12 cellular contexts compared by ENCODE assay signal in the genomic region with DNA sequence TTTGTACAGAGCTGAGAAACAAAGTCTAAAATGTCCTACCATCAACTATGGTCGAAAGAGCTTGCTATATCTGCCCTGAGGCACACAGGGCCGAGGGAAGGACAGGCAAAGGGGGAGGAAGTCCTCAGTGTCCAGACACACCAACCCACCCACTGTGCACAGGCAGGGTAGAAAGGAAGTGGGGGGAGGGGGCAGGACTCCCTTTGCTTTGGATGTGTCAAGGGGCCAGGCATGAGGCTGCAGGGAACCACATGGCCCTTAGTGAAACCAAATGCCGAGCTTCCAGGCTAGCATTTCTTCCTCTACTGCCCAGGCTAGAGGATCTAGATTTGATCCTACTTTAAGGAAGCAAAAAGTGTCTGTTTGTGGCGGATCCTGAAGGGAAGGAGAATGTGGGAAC. TPM values are rescaled to one million over a fixed set of nuclear protein-coding genes. Genes with fewer than 3 reads are reported as not detected.
A peak's percentile ranks its signal among the peaks of the same experiment; 100 is the strongest.
DNase-seq lines count a peak whose midpoint lies in the region; ATAC-seq and TF ChIP-seq lines count a peak whose summit lies in the region.
"Had no signal": no experiment of that assay in that cellular context is flagged by ENCODE, and none has a peak within 500 bp of the region (broad histone marks: within the 10 kb centered on the region; RNA-seq: fewer than 3 reads in every experiment).

No MANE protein-coding gene starts in this region.

- TF ChIP-seq CTCF in GM23338 (conservative IDR thresholded peaks at IDR 0.05; ENCODE audit: low read depth in 2 of 2), result no peak
- no peak for TF ChIP-seq CTCF in endothelial cell (IDR thresholded peaks at IDR 0.05; ENCODE audit: unreplicated experiment)

- H3F3A ChIP-seq in GM23338 (replicated peaks; ENCODE audit: low read depth), result 0 out of 2 replicates have a peak, but pooled peaks cover 3% of the 10 kb centered on the region

- H3K9me3 Mint-ChIP-seq in GM23338 (no peaks in the 10 kb centered on the region), endothelial cell (ENCODE audit: unreplicated experiment) (no peaks in the 10 kb centered on the region)

- no peaks in the 10 kb centered on the region for H3K9me2 ChIP-seq in GM23338 (ENCODE audit: insufficient read depth)

- peaks cover 15% of the 10 kb centered on the region for H3K27me3 ChIP-seq in GM23338 (ENCODE audit: insufficient read depth)

- peak overlapping the region; percentile 8; the same call in 1 of the 2 replicates for H3K4me2 ChIP-seq in GM23338

- no peak overlapping the region for H3K4me3 ChIP-seq in GM23338
- H3K4me3 ChIP-seq: HAP-1 had no signal

- no peaks in the 10 kb centered on the region for H3K36me3 Mint-ChIP-seq in GM23338 (ENCODE audit: low read depth)
- no peaks in the 10 kb centered on the region for H3K36me3 Mint-ChIP-seq in endothelial cell (ENCODE audit: low read depth, unreplicated experiment)
- H3K36me3 Mint-ChIP-seq: CD14-positive monocyte had no signal

- no peak overlapping the region for H3K27ac Mint-ChIP-seq in GM23338
- H3K27ac Mint-ChIP-seq in endothelial cell (ENCODE audit: unreplicated experiment), result no peak overlapping the region
- H3K27ac Mint-ChIP-seq: CD14-positive monocyte had no signal

- H3K36me3 ChIP-seq in GM23338 (ENCODE audit: insufficient read depth), result no peaks in the 10 kb centered on the region
- H3K36me3 ChIP-seq: HAP-1 had no signal

- intact Hi-C loops in posterior cingulate gyrus (cut with DNase I), result no loop called here

- H3K4me1 Mint-ChIP-seq in GM23338, result peaks cover 34% of the 10 kb centered on the region
- peaks cover 7% of the 10 kb centered on the region for H3K4me1 Mint-ChIP-seq in endothelial cell (ENCODE audit: unreplicated experiment)
- H3K4me1 Mint-ChIP-seq: CD14-positive monocyte had no signal

- no peak overlapping the region for H2AFZ ChIP-seq in GM23338

- peaks cover 23% of the 10 kb centered on the region for H3K4me1 ChIP-seq in GM23338 (ENCODE audit: insufficient read depth)
- H3K4me1 ChIP-seq: HAP-1 had no signal

- ATAC-seq in GM23338, result no peak
- ATAC-seq: stimulated activated naive CD8-positive, alpha-beta T cell treated with anti-CD3 and anti-CD28 coated beads, Interleukin-15, Interleukin-2, amounts not matched to agents 100 U/mL and 50 U/mL, for 24 hours had no signal

- H4K20me1 ChIP-seq in GM23338 (replicated peaks; ENCODE audit: insufficient read depth), result no peaks in the 10 kb centered on the region; the same call in 1 of the 2 replicates

- H3K79me2 ChIP-seq in GM23338 (replicated peaks; ENCODE audit: insufficient read depth), result no peaks in the 10 kb centered on the region

- H3K27me3 Mint-ChIP-seq in GM23338 (ENCODE audit: insufficient read depth, low read depth, poor library complexity) (peaks cover 18% of the 10 kb centered on the region), endothelial cell (ENCODE audit: unreplicated experiment) (peaks cover 10% of the 10 kb centered on the region)

- DNase-seq in GM23338 (ENCODE audit: low spot score) (no peak), endothelial cell (ENCODE audit: low spot score) (no peak), posterior cingulate gyrus (peak in 7 of 10 donors; percentile 3 to 41 (median 12)), GM19238 (ENCODE audit: insufficient read length, low spot score) (no peak), NCI-H1436 treated with DMSO at 0.1 percent for 48 hours (lab: John Stamatoyannopoulos, UW) (no peak), NOMO-1 treated with DMSO at 0.1 percent for 48 hours (lab: John Stamatoyannopoulos, UW; ENCODE audit: unreplicated experiment) (no peak)
- DNase-seq: amygdala; stimulated activated naive CD8-positive, alpha-beta T cell treated with anti-CD3 and anti-CD28 coated beads, Interleukin-15, Interleukin-2, amounts not matched to agents 100 U/mL and 50 U/mL, for 24 hours had no signal

- no peak overlapping the region for H3K27ac ChIP-seq in GM23338 (ENCODE audit: low read depth)

- peak overlapping the region; percentile 42; the same call in 2 of the 3 replicates for H3K4me3 Mint-ChIP-seq in GM23338
- H3K4me3 Mint-ChIP-seq in endothelial cell (ENCODE audit: unreplicated experiment), result peak overlapping the region; percentile 6
- H3K4me3 Mint-ChIP-seq: CD14-positive monocyte had no signal

TF ChIP-seq in PFSK-1, 5 proteins besides CTCF, POLR2A, EP300 and RAD21:
- no peak for TF ChIP-seq POLR2AphosphoS5 (IDR thresholded peaks at IDR 0.05; ENCODE audit: low read depth, low read length)
- peak; percentile 76 for TF ChIP-seq FOXP2 (optimal IDR thresholded peaks at IDR 0.05; ENCODE audit: borderline replicate concordance, extremely low read depth, extremely low read length, insufficient read depth)
- TF ChIP-seq, protein P1, sequence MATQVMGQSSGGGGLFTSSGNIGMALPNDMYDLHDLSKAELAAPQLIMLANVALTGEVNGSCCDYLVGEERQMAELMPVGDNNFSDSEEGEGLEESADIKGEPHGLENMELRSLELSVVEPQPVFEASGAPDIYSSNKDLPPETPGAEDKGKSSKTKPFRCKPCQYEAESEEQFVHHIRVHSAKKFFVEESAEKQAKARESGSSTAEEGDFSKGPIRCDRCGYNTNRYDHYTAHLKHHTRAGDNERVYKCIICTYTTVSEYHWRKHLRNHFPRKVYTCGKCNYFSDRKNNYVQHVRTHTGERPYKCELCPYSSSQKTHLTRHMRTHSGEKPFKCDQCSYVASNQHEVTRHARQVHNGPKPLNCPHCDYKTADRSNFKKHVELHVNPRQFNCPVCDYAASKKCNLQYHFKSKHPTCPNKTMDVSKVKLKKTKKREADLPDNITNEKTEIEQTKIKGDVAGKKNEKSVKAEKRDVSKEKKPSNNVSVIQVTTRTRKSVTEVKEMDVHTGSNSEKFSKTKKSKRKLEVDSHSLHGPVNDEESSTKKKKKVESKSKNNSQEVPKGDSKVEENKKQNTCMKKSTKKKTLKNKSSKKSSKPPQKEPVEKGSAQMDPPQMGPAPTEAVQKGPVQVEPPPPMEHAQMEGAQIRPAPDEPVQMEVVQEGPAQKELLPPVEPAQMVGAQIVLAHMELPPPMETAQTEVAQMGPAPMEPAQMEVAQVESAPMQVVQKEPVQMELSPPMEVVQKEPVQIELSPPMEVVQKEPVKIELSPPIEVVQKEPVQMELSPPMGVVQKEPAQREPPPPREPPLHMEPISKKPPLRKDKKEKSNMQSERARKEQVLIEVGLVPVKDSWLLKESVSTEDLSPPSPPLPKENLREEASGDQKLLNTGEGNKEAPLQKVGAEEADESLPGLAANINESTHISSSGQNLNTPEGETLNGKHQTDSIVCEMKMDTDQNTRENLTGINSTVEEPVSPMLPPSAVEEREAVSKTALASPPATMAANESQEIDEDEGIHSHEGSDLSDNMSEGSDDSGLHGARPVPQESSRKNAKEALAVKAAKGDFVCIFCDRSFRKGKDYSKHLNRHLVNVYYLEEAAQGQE (IDR thresholded peaks at IDR 0.05; ENCODE audit: insufficient read depth in 1 of 2, low read depth in 2 of 2, low read length in 2 of 2), result no peak
- TF ChIP-seq SIN3A (IDR thresholded peaks at IDR 0.05; ENCODE audit: borderline replicate concordance, insufficient read depth, low read length), result no peak

RNA-seq across cellular contexts. Expression of a gene that starts 28.6 kb away (rescaled TPM):
- 11.3 and 14.7 TPM in 2 replicates for total RNA-seq in GM23338 (2014; rRNA removed; shearing (Covaris generic))
- polyA plus RNA-seq in GM23338 (2016; fragmentation: Nextera tagmentation; extraction: Ambion mirVana), result 2.6 and 2.9 TPM in 2 replicates
- polyA plus RNA-seq in PFSK-1 (2012; ENCODE audit: insufficient read length, low read depth), result 0.41 TPM
- 3.4 TPM for total RNA-seq in endothelial cell (ENCODE audit: unreplicated experiment)
- total RNA-seq: dermis microvascular lymphatic vessel endothelial cell had no signal
- polyA plus RNA-seq: CD14-positive monocyte had no signal

RNA-seq across cellular contexts. Expression of a gene that starts 41.3 kb away (rescaled TPM):
- 6.1 and 13.3 TPM in 2 replicates for total RNA-seq in GM23338 (2014; rRNA removed; shearing (Covaris generic))
- 2.6 and 3.1 TPM in 2 replicates for polyA plus RNA-seq in GM23338 (2016; fragmentation: Nextera tagmentation; extraction: Ambion mirVana)
- 106 TPM for polyA plus RNA-seq in PFSK-1 (2012; ENCODE audit: insufficient read length, low read depth)
- total RNA-seq in endothelial cell (ENCODE audit: unreplicated experiment), result 102 TPM

Comparison
In these comparisons a context has a peak if more than half of its experiments do, and no peak if none do; other contexts are left out.
1. DNase-seq: peak in posterior cingulate gyrus (7 of 10); none in GM23338 (single experiment), endothelial cell (single experiment), GM19238 (single experiment), NCI-H1436 treated with DMSO at 0.1 percent for 48 hours (single experiment) and NOMO-1 treated with DMSO at 0.1 percent for 48 hours (single experiment).